ENCODE assay signal across 17 cellular contexts in genomic region chr14:26121181-26121580, GRCh38.
A peak's percentile ranks its signal among the peaks of the same experiment; 100 is the strongest.
DNase-seq lines count a peak whose midpoint lies in the region; ATAC-seq and TF ChIP-seq lines count a peak whose summit lies in the region.
"Had no signal": no experiment of that assay in that cellular context is flagged by ENCODE, and none has a peak within 500 bp of the region (broad histone marks: within the 10 kb centered on the region; RNA-seq: fewer than 3 reads in every experiment).

No MANE protein-coding gene starts in this region.

- DNase-seq in A673 (ENCODE audit: low spot score) (peak; percentile 94), Kasumi-1 (lab: John Stamatoyannopoulos, UW) (peak; percentile 15 to 16), left kidney (ENCODE audit: low read depth, low spot score) (peak; percentile 18), psoas muscle (no peak)
- DNase-seq: ACHN; BE2C; C1 segment of cervical spinal cord; CD4-positive, alpha-beta memory T cell; CD4-positive, CD25-positive, alpha-beta regulatory T cell; CD8-positive, alpha-beta memory T cell; COR-L47; DMS79 treated with DMSO at 0.1 percent for 48 hours had no signal

- no TSS peak for BruUV-seq in A673 (replicated peaks; lab: Mats Ljungman, UMichigan)

- H3K9me3 ChIP-seq in A673 (ENCODE audit: low read depth, low read length, poor library complexity, severe bottlenecking) (no peaks in the 10 kb centered on the region), psoas muscle (no peaks in the 10 kb centered on the region)
- H3K9me3 ChIP-seq: A549, BE2C, BLaER1 had no signal

- POLR2A ChIA-PET in A673 (lab: Charles Lee; ENCODE audit: low non-redundant PET), result no interaction called here

- intact Hi-C loops in A673 (cut with micrococcal nuclease; ENCODE audit: unreplicated experiment), result loop anchor here (10.0 kb wide), 1 partner anchor 516 kb away; no protein-coding TSS in a partner anchor
- intact Hi-C loops in psoas muscle (cut with DNase I), result no loop called here

- 39 to 52% (median 40%) methylated on average over 3 of the region's 3 CpGs for WGBS in psoas muscle, 3 donors

- H3K27ac ChIP-seq in A673 (ENCODE audit: low read depth, low read length, poor library complexity, severe bottlenecking), result no peak overlapping the region
- no peak overlapping the region for H3K27ac ChIP-seq in psoas muscle
- H3K27ac ChIP-seq: 22Rv1, A549, BLaER1 had no signal

- peaks cover 32% of the 10 kb centered on the region for H3K4me1 ChIP-seq in A673 (ENCODE audit: insufficient read depth, low read length, poor library complexity, severe bottlenecking)
- H3K4me1 ChIP-seq in psoas muscle, result no peaks in the 10 kb centered on the region
- H3K4me1 ChIP-seq: A549, BE2C, BLaER1 had no signal

- CTCF ChIA-PET in A673 (lab: Charles Lee), result interaction anchor here (0.7 kb wide), 1 partner anchor 43 kb away, joined by 3 read pairs; no protein-coding TSS in a partner anchor

- TF ChIP-seq CTCF in A673 (conservative IDR thresholded peaks at IDR 0.05; ENCODE audit: low read depth, low read length), result no peak
- no peak for TF ChIP-seq CTCF in psoas muscle (IDR thresholded peaks at IDR 0.05)

- no peak overlapping the region for H3K4me3 ChIP-seq in A673 (ENCODE audit: low read depth, low read length, poor library complexity, severe bottlenecking)
- H3K4me3 ChIP-seq in psoas muscle, result no peak overlapping the region
- H3K4me3 ChIP-seq: A549, BLaER1, GM12878 had no signal

- H3K36me3 ChIP-seq in A673 (ENCODE audit: insufficient read depth, low read length, poor library complexity, severe bottlenecking), result no peaks in the 10 kb centered on the region
- H3K36me3 ChIP-seq in psoas muscle (ENCODE audit: insufficient read depth in 1 of 2, low read depth in 1 of 2), result no peaks in the 10 kb centered on the region
- H3K36me3 ChIP-seq: BE2C, BLaER1 had no signal

- ATAC-seq in GM18868 (IDR thresholded peaks at IDR 0.05; ENCODE audit: unreplicated experiment) (no peak), psoas muscle (no peak)
- ATAC-seq: A549, GM12878 had no signal

- H3K27me3 ChIP-seq in A673 (replicated peaks; ENCODE audit: insufficient read depth, low read depth, low read length, poor library complexity) (no peaks in the 10 kb centered on the region), psoas muscle (ENCODE audit: insufficient read depth in 3 of 3, low read length in 2 of 3) (no peaks in the 10 kb centered on the region)
- H3K27me3 ChIP-seq: BE2C, BLaER1 had no signal

Comparison
In these comparisons a context has a peak if more than half of its experiments do, and no peak if none do; other contexts are left out.
1. DNase-seq: peak in A673 (single experiment), Kasumi-1 (2 of 2) and left kidney (single experiment); none in psoas muscle (0 of 2).